In the genomic region with DNA sequence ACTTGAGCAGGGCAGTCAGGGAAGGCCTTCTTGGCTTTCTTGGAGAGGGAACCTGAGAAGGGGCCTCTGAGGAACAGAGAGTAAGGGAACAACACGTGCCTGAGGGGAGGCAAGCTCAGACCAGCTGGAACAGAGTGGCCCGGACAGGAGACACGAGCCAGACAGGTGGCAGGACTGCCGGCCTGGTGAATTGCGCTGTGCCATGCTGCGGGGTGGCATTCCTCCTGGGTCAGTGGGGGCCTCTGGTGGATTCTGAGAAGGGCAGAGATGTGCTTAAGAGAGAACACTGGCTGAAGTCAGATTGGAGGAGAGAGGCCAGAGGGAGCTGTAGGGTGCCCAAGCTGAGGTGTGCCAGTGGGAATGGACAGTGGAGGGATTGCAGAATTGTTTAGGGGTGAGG, we compare ENCODE assay signal across 16 cellular contexts. TPM values are rescaled to one million over a fixed set of nuclear protein-coding genes. Genes with fewer than 3 reads are reported as not detected.
DNase-seq lines count a peak whose midpoint lies in the region; FAIRE-seq and TF ChIP-seq lines count a peak whose summit lies in the region.
"Had no signal": no experiment of that assay in that cellular context is flagged by ENCODE, and none has a peak within 500 bp of the region (broad histone marks: within the 10 kb centered on the region; RNA-seq: fewer than 3 reads in every experiment).

No MANE protein-coding gene starts in this region.

- no TSS peak for BruUV-seq in Calu3 (replicated peaks; lab: Mats Ljungman, UMichigan)

- H3K4me3 Mint-ChIP-seq in Calu3 (ENCODE audit: low read depth, unreplicated experiment), result no peak overlapping the region

- H3K27ac Mint-ChIP-seq in Calu3 (ENCODE audit: unreplicated experiment), result peak overlapping the region; percentile 8

- CTCF ChIA-PET in Calu3 (lab: Charles Lee), result no interaction called here

- peaks cover 28% of the 10 kb centered on the region for H3K36me3 Mint-ChIP-seq in Calu3 (ENCODE audit: insufficient read depth, unreplicated experiment)

- DNase-seq in Calu3, result no peak
- peak; percentile 26 for DNase-seq in LHCN-M2 (ENCODE audit: low read depth)
- peak; percentile 34 for DNase-seq in epithelial cell of esophagus (ENCODE audit: low read depth)
- DNase-seq in sigmoid colon, result no peak
- DNase-seq in NCI-H2196 treated with DMSO at 0.1 percent for 48 hours (lab: John Stamatoyannopoulos, UW; ENCODE audit: unreplicated experiment), result no peak
- no peak for DNase-seq in H54 (ENCODE audit: insufficient read length, low spot score)
- DNase-seq in epidermal melanocyte (ENCODE audit: insufficient read length, low spot score), result no peak
- DNase-seq: activated CD4-positive, alpha-beta T cell treated with anti-CD3 and anti-CD28 coated beads for 48 hours; effector CD8-positive, alpha-beta T cell; PC-9 had no signal

- intact Hi-C loops in Calu3 (cut with micrococcal nuclease; ENCODE audit: unreplicated experiment) (no loop called here), sigmoid colon (cut with DNase I) (loop anchor here (5.0 kb wide), 2 partner anchors 51 to 274 kb away; partner anchors contain the start of genes CHP1 and EXD1)

- peaks cover 0 to 42% (median 28%) of the 10 kb centered on the region in 4 donors for H3K4me1 ChIP-seq in sigmoid colon

- no peaks in the 10 kb centered on the region for H3K9me3 ChIP-seq in sigmoid colon
- H3K9me3 ChIP-seq: BE2C, neutrophil had no signal

- H3K36me3 ChIP-seq in sigmoid colon, result no peaks in the 10 kb centered on the region
- H3K36me3 ChIP-seq: BE2C, neutrophil had no signal

- peak in 2 of 4 donors; percentile 5 to 80 for TF ChIP-seq EP300 in sigmoid colon (IDR thresholded peaks at IDR 0.05)

- H3K4me3 ChIP-seq in epithelial cell of esophagus (ENCODE audit: low read length) (no peak overlapping the region), sigmoid colon (no peak overlapping the region)
- H3K4me3 ChIP-seq: PC-9 had no signal

- H3K4me1 Mint-ChIP-seq in Calu3 (ENCODE audit: low read depth, unreplicated experiment), result peaks cover 13% of the 10 kb centered on the region

- no peak for FAIRE-seq in H54 (lab: Jason Lieb, UNC)
- FAIRE-seq: islet of Langerhans had no signal

- H3K27me3 ChIP-seq in sigmoid colon, result no peaks in the 10 kb centered on the region
- H3K27me3 ChIP-seq: BE2C had no signal

- no peaks in the 10 kb centered on the region for H3K27me3 Mint-ChIP-seq in Calu3 (ENCODE audit: unreplicated experiment)

- WGBS in sigmoid colon, 2 donors, result 46 to 82% methylated on average over 6 of the region's 6 CpGs

- no peak for TF ChIP-seq POLR2A in sigmoid colon (IDR thresholded peaks at IDR 0.05)
- no peak for TF ChIP-seq POLR2A in H54 (IDR thresholded peaks at IDR 0.05; ENCODE audit: low read depth, low read length)

- TF ChIP-seq CTCF in Calu3 (IDR thresholded peaks at IDR 0.05; ENCODE audit: unreplicated experiment), result no peak
- no peak for TF ChIP-seq CTCF in epithelial cell of esophagus (IDR thresholded peaks at IDR 0.05; ENCODE audit: insufficient read depth, low read depth, low read length, missing control alignments)
- no peak for TF ChIP-seq CTCF in sigmoid colon (IDR thresholded peaks at IDR 0.05)

- H3K9me3 Mint-ChIP-seq in Calu3 (ENCODE audit: low read depth, unreplicated experiment), result no peaks in the 10 kb centered on the region
- H3K9me3 Mint-ChIP-seq: activated naive CD4-positive, alpha-beta T cell treated with anti-CD3 and anti-CD28 coated beads, Interleukin-2, amount 50 U/mL, for 72 hours had no signal

- peak overlapping the region in 3 of 4 donors; percentile 77 to 91 (median 86) for H3K27ac ChIP-seq in sigmoid colon
- H3K27ac ChIP-seq: HL-60, neutrophil, PC-9 had no signal

RNA-seq across cellular contexts. Expression of gene CHAC1, which starts 4.9 kb away (rescaled TPM):
- 5.0 and 5.2 TPM in 2 replicates for total RNA-seq in Calu3 (2022)
- 1.5 and 1.8 TPM in 2 replicates for total RNA-seq in LHCN-M2 (2014; rRNA removed)
- polyA plus RNA-seq in LHCN-M2 (2012), result 4.9 TPM
- total RNA-seq in sigmoid colon, result 1 to 10 TPM in 3 of 4 donors, under 1 TPM in 1; 0.66 to 3.1 (median 2.4) TPM
- polyA plus RNA-seq in sigmoid colon, result 10 to 100 TPM in 1 of 3 donors, 1 to 10 TPM in 2; 3.0 to 31.4 (median 8.3) TPM

RNA-seq across cellular contexts. Expression of gene DLL4, which starts 29.0 kb away (rescaled TPM):
- not detected in 2 replicates for total RNA-seq in Calu3 (2022)
- 0.13 and 0.17 TPM in 2 replicates for total RNA-seq in LHCN-M2 (2014; rRNA removed)
- polyA plus RNA-seq in LHCN-M2 (2012), result 0.16 TPM
- total RNA-seq in sigmoid colon, result 1 to 10 TPM; 3.5 to 5.4 (median 4.6) TPM
- 10 to 100 TPM in 1 of 3 donors, 1 to 10 TPM in 2; 1.6 to 12.2 (median 3.6) TPM for polyA plus RNA-seq in sigmoid colon
- total RNA-seq: bronchial epithelial cell had no signal

Comparison
In these comparisons a context has a peak if more than half of its experiments do, and no peak if none do; other contexts are left out.
1. DNase-seq: peak in LHCN-M2 (single experiment) and epithelial cell of esophagus (single experiment); none in Calu3 (single experiment), sigmoid colon (single experiment), NCI-H2196 treated with DMSO at 0.1 percent for 48 hours (single experiment), H54 (single experiment) and epidermal melanocyte (single experiment).